Comparison of ENCODE assay signal across 8 cellular contexts in the genomic region with DNA sequence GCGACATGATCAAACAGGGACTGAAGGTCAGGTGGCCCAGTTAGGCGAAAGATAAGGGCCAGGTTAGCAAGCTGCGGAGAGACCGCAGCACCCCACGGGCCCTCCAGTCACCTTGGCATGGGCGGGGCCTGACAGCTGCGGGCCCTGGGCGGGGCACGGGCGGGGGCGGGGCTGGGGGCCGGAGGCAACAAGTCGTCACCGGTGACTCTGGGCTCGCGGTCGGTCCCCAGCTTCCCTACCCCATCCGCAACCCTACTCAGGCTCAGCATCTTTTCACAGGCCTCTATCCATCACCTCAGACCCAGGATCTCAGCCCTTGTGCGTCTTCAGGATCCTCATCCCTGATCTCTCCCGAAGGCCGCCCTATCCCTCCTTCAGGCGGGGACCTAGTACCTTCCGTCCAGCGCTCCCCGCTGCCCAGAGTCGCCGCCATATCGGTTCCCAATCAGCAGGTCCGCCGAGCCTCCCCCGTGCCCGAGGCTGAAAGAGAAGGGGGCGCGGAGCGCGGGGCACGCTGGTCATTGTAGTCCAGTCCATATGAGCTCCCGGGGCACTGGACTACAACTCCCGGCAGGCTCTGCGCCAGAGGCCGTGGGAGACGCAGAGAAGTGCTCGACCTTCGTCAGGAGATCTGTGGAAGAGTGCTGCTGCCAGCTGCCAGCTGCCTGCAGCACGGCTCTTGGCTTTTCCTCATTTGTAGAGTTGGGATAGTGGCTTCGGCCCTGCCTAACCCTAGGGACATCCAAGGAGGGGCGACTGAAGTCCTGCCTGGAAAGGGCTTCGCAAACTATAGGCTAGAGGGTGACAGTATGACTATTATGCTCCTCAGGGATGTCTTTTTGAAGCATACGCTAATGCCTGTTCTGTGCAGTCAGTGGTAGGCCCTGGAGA. TPM values are rescaled to one million over a fixed set of nuclear protein-coding genes. Genes with fewer than 3 reads are reported as not detected.
DNase-seq lines count a peak whose midpoint lies in the region; ATAC-seq, FAIRE-seq and TF ChIP-seq lines count a peak whose summit lies in the region.

DNAJC18 (minus strand) TSS at position 513 of the 891 bp plus-strand sequence; CDS start at position 433, 80 bp downstream.

- no peak for TF ChIP-seq CTCF in kidney (IDR thresholded peaks at IDR 0.05; ENCODE audit: borderline replicate concordance, extremely low read depth, insufficient read depth)

- no peaks in the 10 kb centered on the region for H3K9me3 ChIP-seq in kidney (ENCODE audit: control insufficient read depth in 1 of 2, low read length in 2 of 2)

- H3K4me1 ChIP-seq in kidney (ENCODE audit: control insufficient read depth in 1 of 2, insufficient read depth in 1 of 2, low read depth in 1 of 2, low read length in 2 of 2) = peaks cover 8 to 11% of the 10 kb centered on the region in 2 donors

- H3K27ac ChIP-seq in kidney (ENCODE audit: low read depth in 2 of 2, low read length in 2 of 2) = peak within 1 kb of the TSS; percentile 94 to 99

- TF ChIP-seq POLR2A in GM19193 (IDR thresholded peaks at IDR 0.05; ENCODE audit: extremely low read depth, insufficient read depth, insufficient read length) = peak; percentile 56

- intact Hi-C loops in kidney (cut with DNase I) = no loop called here

- ATAC-seq in HG03378 (IDR thresholded peaks at IDR 0.05; ENCODE audit: unreplicated experiment) = peak; percentile 76

- FAIRE-seq in kidney (lab: Jason Lieb, UNC) = no peak

- DNase-seq in AG20443 (ENCODE audit: low spot score) = peak; percentile 97
- DNase-seq in NCI-H510A treated with DMSO at 0.1 percent for 48 hours (lab: John Stamatoyannopoulos, UW) = peak; percentile 79
- DNase-seq in activated CD4-positive, alpha-beta T cell treated with anti-CD3 and anti-CD28 coated beads for 24 hours (ENCODE audit: low read depth in 2 of 2) = peak; percentile 80 to 91
- DNase-seq in cerebellum (ENCODE audit: low spot score) = peak; percentile 96
- DNase-seq in kidney = peak; percentile 95
- DNase-seq in stimulated activated CD4-positive, alpha-beta T cell treated with anti-CD3 and anti-CD28 coated beads, Interleukin-15, amount 100 ng/mL, for 48 hours (ENCODE audit: low read depth in 2 of 2) = peak; percentile 90 to 91

- peak within 1 kb of the TSS; percentile 94 to 96 for H3K9ac ChIP-seq in kidney (ENCODE audit: low read length in 2 of 2)

- peak within 1 kb of the TSS; percentile 95 to 98 for H3K4me3 ChIP-seq in kidney (ENCODE audit: low read length in 2 of 2)

- no peaks in the 10 kb centered on the region for H3K36me3 ChIP-seq in kidney (ENCODE audit: control insufficient read depth in 1 of 2, insufficient read depth in 2 of 2, low read length in 2 of 2)

RNA-seq across cellular contexts. Expression of gene DNAJC18, which starts in this region (rescaled TPM):
- total RNA-seq in cerebellum = 33.7 TPM
- total RNA-seq in kidney = 13.7 TPM
- polyA plus RNA-seq in kidney (ENCODE audit: insufficient read depth, low read depth, low replicate concordance) = 3.9 TPM

Comparison
In these comparisons a context has a peak if more than half of its experiments do, and no peak if none do; other contexts are left out.
1. Peak in every context shown above with its lines: DNase-seq, ATAC-seq, H3K4me3 ChIP-seq and H3K27ac ChIP-seq.